8 cellular contexts compared by ENCODE assay signal in genomic region chr11:65422633-65423515, GRCh38. TPM values are rescaled to one million over a fixed set of nuclear protein-coding genes. Genes with fewer than 3 reads are reported as not detected.
DNase-seq lines count a peak whose midpoint lies in the region; ATAC-seq and TF ChIP-seq lines count a peak whose summit lies in the region.

Gene NEAT1, plus strand, starts transcription at chr11:65422798.

- ATAC-seq in HG02759 (IDR thresholded peaks at IDR 0.05; ENCODE audit: unreplicated experiment) (peak; percentile 18), HG03139 (IDR thresholded peaks at IDR 0.05; ENCODE audit: unreplicated experiment) (no peak)

- no peak within 1 kb of the TSS for H2AFZ ChIP-seq in OCI-LY1 (ENCODE audit: low read length)

- peaks cover 48 to 52% (median 52%) of the 10 kb centered on the region in 11 experiments for H4K20me1 ChIP-seq in BLaER1 treated with 17β-estradiol and CSF1 and Interleukin-3, amounts not matched to agents 10 nM and 100 nM
- H4K20me1 ChIP-seq in OCI-LY1 (ENCODE audit: insufficient read depth, low read length), result no peaks in the 10 kb centered on the region

- no peaks in the 10 kb centered on the region for H3K27me3 ChIP-seq in BLaER1 treated with 17β-estradiol and CSF1 and Interleukin-3, amounts not matched to agents 10 nM and 100 nM
- H3K27me3 ChIP-seq in OCI-LY1 (ENCODE audit: insufficient read depth, low read length) (no peaks in the 10 kb centered on the region), endodermal cell (ENCODE audit: control insufficient read depth, insufficient read depth, low read length, poor library complexity, severe bottlenecking) (no peaks in the 10 kb centered on the region)

- no peaks in the 10 kb centered on the region for H3F3A ChIP-seq in OCI-LY1 (ENCODE audit: insufficient read depth, low read length)

- H3K9ac ChIP-seq in BLaER1 treated with 17β-estradiol and CSF1 and Interleukin-3, amounts not matched to agents 10 nM and 100 nM, result peak within 1 kb of the TSS; percentile 98 to 100 (median 100)
- H3K9ac ChIP-seq in OCI-LY1 (ENCODE audit: low read length), result peak within 1 kb of the TSS; percentile 99
- H3K9ac ChIP-seq in endodermal cell (ENCODE audit: extremely low read depth, low read length, poor library complexity, severe bottlenecking), result peak within 1 kb of the TSS; percentile 98

- DNase-seq in activated CD8-positive, alpha-beta memory T cell treated with anti-CD3 and anti-CD28 coated beads, Interleukin-2, amount 50 U/mL, for 24 hours (ENCODE audit: extremely low read depth), result peak; percentile 90
- DNase-seq in endodermal cell (peak; percentile 94), mesothelial cell of epicardium (ENCODE audit: low spot score in 2 of 2, unreplicated experiment in 2 of 2) (peak; percentile 74 to 88)
- peak; percentile 75 to 81 for DNase-seq in stimulated activated CD8-positive, alpha-beta memory T cell treated with anti-CD3 and anti-CD28 coated beads, Interleukin-15, amount 100 ng/mL, for 4 hours (ENCODE audit: low read depth in 2 of 2)

- H3K27ac ChIP-seq in BLaER1 treated with 17β-estradiol and CSF1 and Interleukin-3, amounts not matched to agents 10 nM and 100 nM, result peak within 1 kb of the TSS; percentile 94 to 100 (median 99)
- H3K27ac ChIP-seq in OCI-LY1 (ENCODE audit: low read depth, low read length, poor library complexity, severe bottlenecking) (peak within 1 kb of the TSS; percentile 99), endodermal cell (ENCODE audit: low read depth, low read length) (peak within 1 kb of the TSS; percentile 99)

- H3K79me2 ChIP-seq in OCI-LY1 (ENCODE audit: insufficient read depth, low read length), result peaks cover 57% of the 10 kb centered on the region

- H3K36me3 Mint-ChIP-seq in endodermal cell (ENCODE audit: low read depth) (no peaks in the 10 kb centered on the region), mesothelial cell of epicardium (no peaks in the 10 kb centered on the region)

- H3K9me3 ChIP-seq in BLaER1 treated with 17β-estradiol and CSF1 and Interleukin-3, amounts not matched to agents 10 nM and 100 nM (replicated peaks in 1 of 11), result no peaks in the 10 kb centered on the region
- H3K9me3 ChIP-seq in OCI-LY1 (ENCODE audit: low read length) (no peaks in the 10 kb centered on the region), endodermal cell (ENCODE audit: control insufficient read depth, low read length) (no peaks in the 10 kb centered on the region)

- H3K27me3 Mint-ChIP-seq in endodermal cell (ENCODE audit: insufficient read depth) (no peaks in the 10 kb centered on the region), mesothelial cell of epicardium (ENCODE audit: low read depth) (no peaks in the 10 kb centered on the region)

- TF ChIP-seq CTCF in OCI-LY1 (IDR thresholded peaks at IDR 0.05; ENCODE audit: low read length) (peak; percentile 3; the same call in 1 of the 2 replicates), endodermal cell (conservative IDR thresholded peaks at IDR 0.05) (no peak), mesothelial cell of epicardium (IDR thresholded peaks at IDR 0.05; ENCODE audit: unreplicated experiment) (no peak)

- H3K9me3 Mint-ChIP-seq in endodermal cell (no peaks in the 10 kb centered on the region), mesothelial cell of epicardium (no peaks in the 10 kb centered on the region)

- peaks cover 12 to 51% (median 36%) of the 10 kb centered on the region in 11 experiments; a peak in 19 of 22 replicates for H3K36me3 ChIP-seq in BLaER1 treated with 17β-estradiol and CSF1 and Interleukin-3, amounts not matched to agents 10 nM and 100 nM
- H3K36me3 ChIP-seq in OCI-LY1 (ENCODE audit: insufficient read depth, low read length) (peaks cover 47% of the 10 kb centered on the region), endodermal cell (ENCODE audit: control insufficient read depth, insufficient read depth, low read length) (peaks cover 9% of the 10 kb centered on the region)

- 24 to 37% methylated on average over 15 to 40 of the region's 40 CpGs for WGBS in endodermal cell (ENCODE audit: insufficient coverage in 1 of 2, insufficient read length in 1 of 2), 2 experiments

- peaks cover 25 to 60% (median 50%) of the 10 kb centered on the region in 10 experiments for H3K4me1 ChIP-seq in BLaER1 treated with 17β-estradiol and CSF1 and Interleukin-3, amounts not matched to agents 10 nM and 100 nM
- H3K4me1 ChIP-seq in OCI-LY1 (ENCODE audit: insufficient read depth, low read length, severe bottlenecking) (peaks cover 70% of the 10 kb centered on the region), endodermal cell (ENCODE audit: control insufficient read depth, insufficient read depth, low read length) (peaks cover 20% of the 10 kb centered on the region)

- H3K4me3 ChIP-seq in BLaER1 treated with 17β-estradiol and CSF1 and Interleukin-3, amounts not matched to agents 10 nM and 100 nM, result peak within 1 kb of the TSS; percentile 83 to 94 (median 92)
- H3K4me3 ChIP-seq in OCI-LY1 (ENCODE audit: low read depth, low read length, poor library complexity, severe bottlenecking) (peak within 1 kb of the TSS; percentile 95), endodermal cell (ENCODE audit: low read length) (peak within 1 kb of the TSS; percentile 83)

- H3K4me2 ChIP-seq in BLaER1 treated with 17β-estradiol and CSF1 and Interleukin-3, amounts not matched to agents 10 nM and 100 nM, result peak within 1 kb of the TSS; percentile 84 to 99 (median 97)
- H3K4me2 ChIP-seq in OCI-LY1 (ENCODE audit: low read length), result peak within 1 kb of the TSS; percentile 88

- H3K4me1 Mint-ChIP-seq in endodermal cell (peaks cover 80% of the 10 kb centered on the region), mesothelial cell of epicardium (peaks cover 86% of the 10 kb centered on the region)

- no peaks in the 10 kb centered on the region for H3K9me2 ChIP-seq in OCI-LY1 (ENCODE audit: low read depth, low read length)

- peak within 1 kb of the TSS; percentile 98 for H3K27ac Mint-ChIP-seq in endodermal cell
- peak within 1 kb of the TSS; percentile 100 for H3K27ac Mint-ChIP-seq in mesothelial cell of epicardium

- H3K4me3 Mint-ChIP-seq in endodermal cell, result peak within 1 kb of the TSS; percentile 62
- H3K4me3 Mint-ChIP-seq in mesothelial cell of epicardium, result peak within 1 kb of the TSS; percentile 88

RNA-seq across cellular contexts. Expression of gene NEAT1, which starts in this region (rescaled TPM):
- total RNA-seq in endodermal cell, result 10 to 100 TPM; 61.3 to 85.2 TPM
- 21.0 TPM for polyA plus RNA-seq in endodermal cell (2013, experiment 1 of 2)
- polyA plus RNA-seq in endodermal cell (2013, experiment 2 of 2), result 14.2 TPM
- 236 to 269 TPM (median 246 TPM) in 3 replicates for total RNA-seq in mesothelial cell of epicardium
